In the genomic region with DNA sequence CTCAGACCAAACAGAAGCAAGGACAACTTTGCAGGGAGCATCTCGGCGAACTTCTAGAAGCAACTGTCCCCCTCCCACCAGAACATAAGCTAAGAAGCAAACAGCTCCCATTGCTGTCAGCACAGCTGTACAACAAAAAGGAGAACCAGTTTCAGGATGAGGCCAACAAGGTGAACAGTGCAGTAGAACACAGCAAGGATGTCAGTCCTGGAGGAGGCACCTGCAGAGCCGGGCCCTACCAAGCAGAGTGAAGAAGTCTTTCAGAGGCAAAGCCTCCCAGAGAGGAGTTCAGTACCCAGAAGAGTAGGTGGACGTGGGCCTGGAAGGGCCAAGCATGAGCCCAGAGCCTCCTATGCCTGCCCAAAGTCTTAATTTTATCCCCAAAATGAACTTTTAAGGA, we compare ENCODE assay signal across 9 cellular contexts. TPM values are rescaled to one million over a fixed set of nuclear protein-coding genes. Genes with fewer than 3 reads are reported as not detected.
A peak's percentile ranks its signal among the peaks of the same experiment; 100 is the strongest.
DNase-seq lines count a peak whose midpoint lies in the region; ATAC-seq and TF ChIP-seq lines count a peak whose summit lies in the region.
"Had no signal": no experiment of that assay in that cellular context is flagged by ENCODE, and none has a peak within 500 bp of the region (broad histone marks: within the 10 kb centered on the region; RNA-seq: fewer than 3 reads in every experiment).

No MANE protein-coding gene starts in this region.

- H3K9me3 ChIP-seq in Panc1 (ENCODE audit: control insufficient read depth, insufficient read depth, low read depth, low read length) = no peaks in the 10 kb centered on the region

- H3K36me3 ChIP-seq in Panc1 (ENCODE audit: control insufficient read depth, insufficient read depth, low read length) = peaks cover 4% of the 10 kb centered on the region; the same call in 1 of the 2 replicates

- H3K4me1 ChIP-seq in Panc1 (ENCODE audit: control insufficient read depth, insufficient read depth, low read length) = peaks cover 16% of the 10 kb centered on the region

- H3K4me3 Mint-ChIP-seq in activated naive CD4-positive, alpha-beta T cell treated with anti-CD3 and anti-CD28 coated beads for 36 hours = peak overlapping the region; percentile 96
- H3K4me3 Mint-ChIP-seq in stimulated activated naive B cell treated with anti-CD40 and anti-IgM and Interleukin-4, amounts not matched to agents 10 μg/mL and 1 μg/mL and 100 μg/mL, for 72 hours = peak overlapping the region; percentile 87 to 91

- intact Hi-C loops in activated naive CD4-positive, alpha-beta T cell treated with anti-CD3 and anti-CD28 coated beads for 36 hours (cut with micrococcal nuclease) = loop anchor here (2.0 to 10.0 kb wide), 3 partner anchors 537 to 734 kb away; partner anchors contain the start of gene DTYMK
- intact Hi-C loops in Panc1 (cut with micrococcal nuclease; ENCODE audit: unreplicated experiment) = no loop called here
- intact Hi-C loops in left colon (cut with DNase I, micrococcal nuclease) = no loop called here

- H3K36me3 Mint-ChIP-seq in activated naive CD4-positive, alpha-beta T cell treated with anti-CD3 and anti-CD28 coated beads for 36 hours (ENCODE audit: low read depth) = peaks cover 8% of the 10 kb centered on the region
- peaks cover 5 to 27% of the 10 kb centered on the region in 2 donors for H3K36me3 Mint-ChIP-seq in stimulated activated naive B cell treated with anti-CD40 and anti-IgM and Interleukin-4, amounts not matched to agents 10 μg/mL and 1 μg/mL and 100 μg/mL, for 72 hours

- no peak for DNase-seq in activated naive CD4-positive, alpha-beta T cell treated with anti-CD3 and anti-CD28 coated beads for 36 hours
- no peak for DNase-seq in activated naive CD4-positive, alpha-beta T cell treated with anti-CD3 and anti-CD28 coated beads, Interleukin-2, amount 50 U/mL, for 16 hours
- no peak for DNase-seq in Panc1 (ENCODE audit: low read depth, low spot score)
- DNase-seq in fibroblast of mammary gland (ENCODE audit: low read depth) = no peak
- no peak for DNase-seq in stimulated activated naive B cell treated with anti-CD40 and anti-IgM and Interleukin-4, amounts not matched to agents 10 μg/mL and 1 μg/mL and 100 μg/mL, for 72 hours
- no peak for DNase-seq in central memory CD4-positive, alpha-beta T cell
- DNase-seq in left colon = no peak

- in situ Hi-C loops in Panc1 (cut with HindIII; ENCODE audit: low pct_unique_long_range_greater_than_20kb, low sequenced_read_pairs) = no loop called here

- no TSS peak for BruUV-seq in Panc1 (replicated peaks; lab: Mats Ljungman, UMichigan)

- no peaks in the 10 kb centered on the region for H3K9me3 Mint-ChIP-seq in activated naive CD4-positive, alpha-beta T cell treated with anti-CD3 and anti-CD28 coated beads for 36 hours
- H3K9me3 Mint-ChIP-seq in stimulated activated naive B cell treated with anti-CD40 and anti-IgM and Interleukin-4, amounts not matched to agents 10 μg/mL and 1 μg/mL and 100 μg/mL, for 72 hours = no peaks in the 10 kb centered on the region

- no peak for TF ChIP-seq CTCF in Panc1 (IDR thresholded peaks at IDR 0.05)
- no peak for TF ChIP-seq CTCF in fibroblast of mammary gland (conservative IDR thresholded peaks at IDR 0.05; ENCODE audit: control insufficient read depth, insufficient read depth, low read depth, low read length)

- H3K27me3 ChIP-seq in Panc1 (ENCODE audit: control insufficient read depth, insufficient read depth, low read length) = no peaks in the 10 kb centered on the region

- H3K4me1 Mint-ChIP-seq in activated naive CD4-positive, alpha-beta T cell treated with anti-CD3 and anti-CD28 coated beads for 36 hours (ENCODE audit: low read depth) = peaks cover 32% of the 10 kb centered on the region
- H3K4me1 Mint-ChIP-seq in stimulated activated naive B cell treated with anti-CD40 and anti-IgM and Interleukin-4, amounts not matched to agents 10 μg/mL and 1 μg/mL and 100 μg/mL, for 72 hours = peaks cover 34 to 53% of the 10 kb centered on the region in 2 donors

- H3K4me3 ChIP-seq in Panc1 (ENCODE audit: low read depth in 2 of 2, low read length in 2 of 2) = peak overlapping the region; percentile 64 to 90
- peak overlapping the region; percentile 42 for H3K4me3 ChIP-seq in fibroblast of mammary gland (ENCODE audit: control insufficient read depth, low read depth, low read length)

- peak overlapping the region; percentile 72 for H3K27ac ChIP-seq in Panc1 (ENCODE audit: low read length)
- H3K27ac ChIP-seq: epithelial cell of prostate had no signal

- CTCF ChIA-PET in activated naive CD4-positive, alpha-beta T cell treated with anti-CD3 and anti-CD28 coated beads for 36 hours (lab: Charles Lee) = no interaction called here
- CTCF ChIA-PET in Panc1 (lab: Charles Lee) = no interaction called here

- H3K27me3 Mint-ChIP-seq in activated naive CD4-positive, alpha-beta T cell treated with anti-CD3 and anti-CD28 coated beads for 36 hours (ENCODE audit: low read depth) = no peaks in the 10 kb centered on the region
- H3K27me3 Mint-ChIP-seq in stimulated activated naive B cell treated with anti-CD40 and anti-IgM and Interleukin-4, amounts not matched to agents 10 μg/mL and 1 μg/mL and 100 μg/mL, for 72 hours = no peaks in the 10 kb centered on the region

- POLR2A ChIA-PET in Panc1 (lab: Charles Lee) = interaction anchor here (0.6 to 0.7 kb wide), 3 partner anchors 99 to 553 kb away, joined by 3 read pairs; no protein-coding TSS in a partner anchor

- ATAC-seq in Panc1 = no peak
- no peak for ATAC-seq in stimulated activated naive B cell treated with anti-CD40 and anti-IgM and Interleukin-4, amounts not matched to agents 10 μg/mL and 1 μg/mL and 100 μg/mL, for 72 hours (replicated peaks)
- ATAC-seq in GM19324 (IDR thresholded peaks at IDR 0.05; ENCODE audit: low FRiP score, unreplicated experiment) = no peak
- no peak for ATAC-seq in left colon

- H3K27ac Mint-ChIP-seq in activated naive CD4-positive, alpha-beta T cell treated with anti-CD3 and anti-CD28 coated beads for 36 hours = no peak overlapping the region
- H3K27ac Mint-ChIP-seq in stimulated activated naive B cell treated with anti-CD40 and anti-IgM and Interleukin-4, amounts not matched to agents 10 μg/mL and 1 μg/mL and 100 μg/mL, for 72 hours = peak overlapping the region; percentile 70

RNA-seq across cellular contexts. Expression of gene PASK, which starts 1.0 kb away (rescaled TPM):
- 10 to 100 TPM; 71.5 to 72.0 TPM for total RNA-seq in activated naive CD4-positive, alpha-beta T cell treated with anti-CD3 and anti-CD28 coated beads for 36 hours
- total RNA-seq in Panc1 (2021; ENCODE audit: unreplicated experiment) (51.6 TPM), left colon (10 to 100 TPM; 12.3 to 14.8 TPM)
- 14.3 TPM for polyA plus RNA-seq in Panc1 (2012; ENCODE audit: insufficient read length)

RNA-seq across cellular contexts. Expression of gene PPP1R7, which starts 2.0 kb away (rescaled TPM):
- total RNA-seq in activated naive CD4-positive, alpha-beta T cell treated with anti-CD3 and anti-CD28 coated beads for 36 hours = 10 to 100 TPM; 91.2 to 93.8 TPM
- total RNA-seq in Panc1 (2021; ENCODE audit: unreplicated experiment) (64.2 TPM), left colon (10 to 100 TPM; 56.0 to 58.7 TPM)
- 116 TPM for polyA plus RNA-seq in Panc1 (2012; ENCODE audit: insufficient read length)

RNA-seq across cellular contexts. Expression of gene ANO7, which starts 40.2 kb away (rescaled TPM):
- under 1 TPM; 0.57 TPM for total RNA-seq in activated naive CD4-positive, alpha-beta T cell treated with anti-CD3 and anti-CD28 coated beads for 36 hours
- total RNA-seq in Panc1 (2021; ENCODE audit: unreplicated experiment) (6.9 TPM), left colon (100 to 1,000 TPM in 1 of 2 donors, 10 to 100 TPM in 1; 75.4 to 114 TPM)
- polyA plus RNA-seq in Panc1 (2012; ENCODE audit: insufficient read length) = 7.3 TPM

RNA-seq across cellular contexts. Expression of gene MTERF4, which starts 46.2 kb away (rescaled TPM):
- total RNA-seq in activated naive CD4-positive, alpha-beta T cell treated with anti-CD3 and anti-CD28 coated beads for 36 hours = 10 to 100 TPM; 35.0 to 38.6 TPM
- 28.9 TPM for total RNA-seq in Panc1 (2021; ENCODE audit: unreplicated experiment)
- 35.8 TPM for polyA plus RNA-seq in Panc1 (2012; ENCODE audit: insufficient read length)
- 10 to 100 TPM; 27.7 to 28.7 TPM for total RNA-seq in left colon
